Comparison of ENCODE assay signal across 11 cellular contexts in the genomic region with DNA sequence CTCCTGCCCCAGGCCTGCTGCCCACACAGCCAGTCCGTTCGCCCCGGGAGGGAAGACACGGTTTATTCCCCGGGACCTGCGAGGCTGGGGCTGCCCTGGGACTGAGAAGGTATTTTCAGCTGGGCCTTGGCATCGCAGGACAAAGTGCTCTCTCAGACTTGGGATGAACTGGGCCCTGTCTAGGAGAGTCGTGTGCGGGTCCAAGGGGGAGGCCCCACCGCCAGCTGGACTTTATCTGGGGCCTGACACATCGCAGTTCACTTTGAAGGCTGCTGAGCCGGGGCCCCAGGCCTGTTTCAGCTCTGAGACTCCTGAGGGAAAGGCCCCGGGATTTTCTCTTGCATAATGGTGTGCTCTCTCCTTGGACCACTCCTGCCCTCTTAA. TPM values are rescaled to one million over a fixed set of nuclear protein-coding genes. Genes with fewer than 3 reads are reported as not detected.
DNase-seq lines count a peak whose midpoint lies in the region; ATAC-seq, FAIRE-seq and TF ChIP-seq lines count a peak whose summit lies in the region.
"Had no signal": no experiment of that assay in that cellular context is flagged by ENCODE, and none has a peak within 500 bp of the region (broad histone marks: within the 10 kb centered on the region; RNA-seq: fewer than 3 reads in every experiment).

No MANE protein-coding gene starts in this region.

- no peaks in the 10 kb centered on the region for H4K20me1 ChIP-seq in HepG2 (ENCODE audit: insufficient read depth, low read length)

- peak; percentile 68 for DNase-seq in EH (ENCODE audit: low read depth)
- DNase-seq in HepG2 (ENCODE audit: low spot score), result no peak
- peak in 1 of 2 donors; percentile 60 for DNase-seq in gastrocnemius medialis
- no peak for DNase-seq in NCI-H526 (lab: John Stamatoyannopoulos, UW)
- DNase-seq in dedifferentiated amniotic fluid mesenchymal stem cell (ENCODE audit: extremely low spot score), result no peak
- no peak for DNase-seq in COR-L47 (lab: John Stamatoyannopoulos, UW)
- DNase-seq: NCI-H226 had no signal

- no peak overlapping the region for H2AFZ ChIP-seq in HepG2 (ENCODE audit: low read length)

- H3K27me3 ChIP-seq in duodenal mucosa (ENCODE audit: control insufficient read depth in 1 of 2, insufficient read depth in 2 of 2, low read length in 2 of 2), result peaks cover 0 to 12% of the 10 kb centered on the region in 2 donors
- H3K27me3 ChIP-seq in HepG2 (ENCODE audit: control insufficient read depth in 1 of 2, insufficient read depth in 2 of 2, low read length in 2 of 2), result peaks cover 16 to 74% of the 10 kb centered on the region in 2 experiments
- peaks cover 6 to 15% (median 14%) of the 10 kb centered on the region in 3 donors for H3K27me3 ChIP-seq in gastrocnemius medialis

- 13% methylated on average over 3 of the region's 13 CpGs for WGBS in HepG2 (ENCODE audit: low lambda C conversion rate)

- H3K9me3 ChIP-seq in duodenal mucosa (ENCODE audit: control insufficient read depth in 1 of 2, low read length in 2 of 2) (no peaks in the 10 kb centered on the region), HepG2 (ENCODE audit: low read length) (no peaks in the 10 kb centered on the region), gastrocnemius medialis (no peaks in the 10 kb centered on the region)
- H3K9me3 ChIP-seq: thoracic aorta had no signal

- H3K4me1 ChIP-seq in duodenal mucosa (ENCODE audit: control insufficient read depth in 1 of 2, insufficient read depth in 2 of 2, low read length in 2 of 2) (no peaks in the 10 kb centered on the region), HepG2 (ENCODE audit: insufficient read depth, low read length) (peaks cover 9% of the 10 kb centered on the region; the same call in 1 of the 2 replicates), gastrocnemius medialis (peaks cover under 1 to 3% of the 10 kb centered on the region in 2 donors)

- H3K9ac ChIP-seq in duodenal mucosa (ENCODE audit: low read depth in 1 of 2, low read length in 2 of 2) (no peak overlapping the region), HepG2 (ENCODE audit: insufficient read depth, low read depth, low read length) (no peak overlapping the region)

- intact Hi-C loops in HepG2 (cut with micrococcal nuclease; ENCODE audit: unreplicated experiment) (no loop called here), gastrocnemius medialis (cut with DNase I; ENCODE audit: low total_unique reads) (no loop called here)

- TF ChIP-seq EP300 in HepG2 (IDR thresholded peaks at IDR 0.05; ENCODE audit: low read depth in 2 of 2, low read length in 2 of 2) (no peak), HepG2 (CRISPR knock-in tag; IDR thresholded peaks at IDR 0.05; ENCODE audit: borderline replicate concordance) (no peak)

- H3K4me2 ChIP-seq in HepG2 (ENCODE audit: low read depth, low read length), result no peak overlapping the region

- TF ChIP-seq RAD21 in HepG2 (CRISPR knock-in tag; IDR thresholded peaks at IDR 0.05), result no peak

- TF ChIP-seq POLR2A in HepG2 (IDR thresholded peaks at IDR 0.05; ENCODE audit: insufficient read depth in 1 of 2, low read depth in 2 of 2, low read length in 2 of 2), result no peak
- no peak for TF ChIP-seq POLR2A in gastrocnemius medialis (IDR thresholded peaks at IDR 0.05)

- CTCF ChIA-PET in HepG2 (lab: Yijun Ruan, JAX; ENCODE audit: low intra/inter-chr PET ratio, low total read pairs), result no interaction called here

- FAIRE-seq in HepG2 (lab: Jason Lieb, UNC), result no peak
- FAIRE-seq: G401.6 had no signal

- no TSS peak for BruUV-seq in HepG2 (replicated peaks; lab: Mats Ljungman, UMichigan)

- H3K4me3 ChIP-seq in duodenal mucosa (ENCODE audit: low read depth in 1 of 2, low read length in 2 of 2) (no peak overlapping the region), HepG2 (replicated peaks in 1 of 3; ENCODE audit: insufficient read depth in 1 of 3, low read depth in 2 of 3, low read length in 3 of 3) (no peak overlapping the region), gastrocnemius medialis (no peak overlapping the region)
- H3K4me3 ChIP-seq: thoracic aorta had no signal

- H3K27ac ChIP-seq in duodenal mucosa (ENCODE audit: low read depth, low read length) (peak overlapping the region; percentile 67), HepG2 (ENCODE audit: extremely low read length, insufficient read depth, low read length) (no peak overlapping the region), gastrocnemius medialis (peak overlapping the region; percentile 49 to 85 (median 73))
- H3K27ac ChIP-seq: thoracic aorta had no signal

- H3K79me2 ChIP-seq in HepG2 (ENCODE audit: insufficient read depth, low read length), result no peaks in the 10 kb centered on the region

- peak; percentile 68 for ATAC-seq in HepG2
- peak in 1 of 2 donors; percentile 31 for ATAC-seq in gastrocnemius medialis
- ATAC-seq in GM18502 (IDR thresholded peaks at IDR 0.05; ENCODE audit: poor library complexity, unreplicated experiment), result no peak

- POLR2A ChIA-PET in HepG2 (lab: Yijun Ruan, JAX), result no interaction called here

- in situ Hi-C loops in HepG2 (cut with HindIII; ENCODE audit: extremely low pct_ligation_motif_present, low pct_unique_long_range_greater_than_20kb), result no loop called here
- in situ Hi-C loops in gastrocnemius medialis (cut with MboI; ENCODE audit: low sequenced_read_pairs in 4 of 4), result no loop called here

- peaks cover 0 to 5% of the 10 kb centered on the region in 2 donors for H3K36me3 ChIP-seq in duodenal mucosa (ENCODE audit: control insufficient read depth in 1 of 2, insufficient read depth in 2 of 2, low read length in 2 of 2)
- no peaks in the 10 kb centered on the region for H3K36me3 ChIP-seq in HepG2 (replicated peaks in 1 of 2; ENCODE audit: control insufficient read depth in 1 of 2, insufficient read depth in 2 of 2, low read length in 2 of 2)
- H3K36me3 ChIP-seq in gastrocnemius medialis, result peaks cover 0 to 5% of the 10 kb centered on the region in 2 donors
- H3K36me3 ChIP-seq: thoracic aorta had no signal

- TF ChIP-seq CTCF in HepG2 (CRISPR knock-in tag; IDR thresholded peaks at IDR 0.05), result no peak
- TF ChIP-seq CTCF in gastrocnemius medialis (IDR thresholded peaks at IDR 0.05 in 4 of 5, conservative IDR thresholded peaks at IDR 0.05 in 1 of 5), result no peak

TF ChIP-seq in HepG2, 621 proteins besides CTCF, POLR2A, EP300 and RAD21:
- peak; percentile 15; the same call in 1 of the 2 replicates for TF ChIP-seq ZFX (CRISPR knock-in tag; IDR thresholded peaks at IDR 0.05; ENCODE audit: low read depth)
- TF ChIP-seq PHF20 (CRISPR knock-in tag; IDR thresholded peaks at IDR 0.05), result no peak

RNA-seq across cellular contexts. Expression of gene CRISPLD2, which starts 6.8 kb away (rescaled TPM):
- total RNA-seq in HepG2 (2016; rRNA removed; fragmentation: Illumina TruSeq; extraction: Trizol) (0.14 and 0.31 TPM in 2 replicates), gastrocnemius medialis (10 to 100 TPM; 26.1 to 50.1 (median 39.0) TPM)
- not detected in 2 replicates for total RNA-seq in HepG2 (2016; cell fraction: cytosol; rRNA removed; fragmentation: Illumina TruSeq; extraction: Trizol; ENCODE audit: low read depth)
- 0.15 TPM in 2 replicates for total RNA-seq in HepG2 (2016; cell fraction: insoluble cytoplasmic fraction; rRNA removed; fragmentation: Illumina TruSeq; extraction: Trizol)
- not detected in 2 replicates for total RNA-seq in HepG2 (2016; cell fraction: membrane; rRNA removed; fragmentation: Illumina TruSeq; extraction: Trizol)
- total RNA-seq in HepG2 (2016; cell fraction: nucleus; rRNA removed; fragmentation: Illumina TruSeq; extraction: Trizol), result not detected in 2 replicates
- polyA plus RNA-seq in HepG2 (2011; rRNA removed), result 0.04 and 0.25 TPM in 2 replicates
- polyA plus RNA-seq in HepG2 (2011; cell fraction: cytosol; rRNA removed), result 0.05 and 0.15 TPM in 2 replicates
- 0.08 and 0.17 TPM in 2 replicates for polyA plus RNA-seq in HepG2 (2011; cell fraction: nucleus; rRNA removed)
- polyA plus RNA-seq in HepG2 (2012), result 0.07 and 0.31 TPM in 2 replicates
- polyA plus RNA-seq in HepG2 (2016; cell fraction: cytosol; fragmentation: Illumina TruSeq; extraction: Trizol; ENCODE audit: low read depth), result not detected in 2 replicates
- polyA plus RNA-seq in HepG2 (2016; cell fraction: insoluble cytoplasmic fraction; fragmentation: Illumina TruSeq; extraction: Trizol; ENCODE audit: low read depth), result not detected in 2 replicates
- polyA plus RNA-seq in HepG2 (2016; cell fraction: membrane; fragmentation: Illumina TruSeq; extraction: Trizol; ENCODE audit: low read depth), result not detected in 2 replicates
- polyA plus RNA-seq in HepG2 (2016; cell fraction: nucleus; fragmentation: Illumina TruSeq; extraction: Trizol; ENCODE audit: insufficient read depth, low read depth), result 0.33 TPM in 1 of 2 replicates, not detected in the other
- polyA minus RNA-seq in HepG2 (2011; rRNA and poly(A)+ RNA removed; ENCODE audit: low replicate concordance), result 0.44 and 0.89 TPM in 2 replicates
- not detected in 2 replicates for polyA minus RNA-seq in HepG2 (2011; cell fraction: cytosol; rRNA and poly(A)+ RNA removed)
- polyA minus RNA-seq in HepG2 (2011; cell fraction: nucleus; rRNA and poly(A)+ RNA removed), result 0.25 and 0.77 TPM in 2 replicates

Comparison
In these comparisons a context has a peak if more than half of its experiments do, and no peak if none do; other contexts are left out.
1. RNA of gene CRISPLD2, which starts 6.8 kb away (total RNA-seq): 26.1 to 50.1 TPM in gastrocnemius medialis; 0.14 to 0.31 TPM in HepG2; every median in the first group is over 10 times any median in the second.